Comparison of ENCODE assay signal across 14 cellular contexts in genomic region chr6:30889138-30889885, GRCh38. TPM values are rescaled to one million over a fixed set of nuclear protein-coding genes. Genes with fewer than 3 reads are reported as not detected.
DNase-seq lines count a peak whose midpoint lies in the region; FAIRE-seq and TF ChIP-seq lines count a peak whose summit lies in the region.
"Had no signal": no experiment of that assay in that cellular context is flagged by ENCODE, and none has a peak within 500 bp of the region (broad histone marks: within the 10 kb centered on the region; RNA-seq: fewer than 3 reads in every experiment).

No MANE protein-coding gene starts in this region.

- H3K36me3 ChIP-seq in SJCRH30 (peaks cover 37% of the 10 kb centered on the region), keratinocyte (ENCODE audit: control insufficient read depth in 2 of 2, extremely low read depth in 1 of 2, insufficient read depth in 2 of 2, low read length in 2 of 2) (peaks cover 45 to 48% of the 10 kb centered on the region in 2 experiments)

- TF ChIP-seq POLR2A in H54 (IDR thresholded peaks at IDR 0.05; ENCODE audit: low read depth, low read length): no peak

- H4K20me1 ChIP-seq in keratinocyte (ENCODE audit: control insufficient read depth, extremely low read depth, insufficient read depth, low read length): peaks cover 30% of the 10 kb centered on the region

- H3K4me3 ChIP-seq in SJCRH30 (no peak overlapping the region), keratinocyte (ENCODE audit: control insufficient read depth in 2 of 3, extremely low read depth in 1 of 3, insufficient read depth in 2 of 3, low read depth in 1 of 3, low read length in 3 of 3) (no peak overlapping the region)
- H3K4me3 ChIP-seq: tibial artery had no signal

- H3K9ac ChIP-seq in keratinocyte (ENCODE audit: control insufficient read depth, extremely low read depth, insufficient read depth, low read length): no peak overlapping the region
- H3K9ac ChIP-seq: KMS-11 had no signal

- peaks cover 8% of the 10 kb centered on the region for H3K9me1 ChIP-seq in keratinocyte (ENCODE audit: control insufficient read depth, extremely low read depth, insufficient read depth, low read length)

- H2AFZ ChIP-seq in keratinocyte (ENCODE audit: control insufficient read depth, low read length): no peak overlapping the region

- no peak overlapping the region for H3K4me2 ChIP-seq in keratinocyte (ENCODE audit: control insufficient read depth, extremely low read depth, insufficient read depth, low read depth, low read length)
- H3K4me2 ChIP-seq: KMS-11 had no signal

- FAIRE-seq in keratinocyte (lab: Jason Lieb, UNC) (no peak), H54 (lab: Jason Lieb, UNC) (no peak)

- TF ChIP-seq CTCF in keratinocyte (optimal IDR thresholded peaks at IDR 0.05 in 1 of 3, IDR thresholded peaks at IDR 0.05 in 1 of 3, conservative IDR thresholded peaks at IDR 0.05 in 1 of 3; ENCODE audit: extremely low read depth in 1 of 3, insufficient read depth in 2 of 3, low read length in 3 of 3): no peak

- H3K27ac ChIP-seq in SJCRH30: peak overlapping the region; percentile 46; the same call in 1 of the 2 replicates
- H3K27ac ChIP-seq in keratinocyte (ENCODE audit: control insufficient read depth, insufficient read depth, low read length): peak overlapping the region; percentile 22
- peak overlapping the region; percentile 99 for H3K27ac ChIP-seq in substantia nigra (ENCODE audit: low read depth, low read length, poor library complexity, severe bottlenecking)
- H3K27ac ChIP-seq: C4-2B, KMS-11, tibial artery had no signal

- DNase-seq in SJCRH30 (no peak), keratinocyte (ENCODE audit: low read depth, low spot score) (no peak), substantia nigra (lab: John Stamatoyannopoulos, UW) (no peak), H54 (ENCODE audit: insufficient read length, low spot score) (no peak), NCI-H1092 treated with DMSO at 0.1 percent for 48 hours (lab: John Stamatoyannopoulos, UW) (no peak)
- DNase-seq: NCI-H1436; NCI-H226; stimulated activated CD4-positive, alpha-beta T cell treated with anti-CD3 and anti-CD28 coated beads, Interleukin-1b, Interleukin-23, amount 100 ng/mL, for 48 hours had no signal

- H3K27me3 ChIP-seq in SJCRH30 (no peaks in the 10 kb centered on the region), keratinocyte (ENCODE audit: control insufficient read depth, extremely low read depth, insufficient read depth, low read length) (no peaks in the 10 kb centered on the region)
- H3K27me3 ChIP-seq: tibial artery had no signal

- H3K4me1 ChIP-seq in SJCRH30 (peaks cover 22% of the 10 kb centered on the region), keratinocyte (ENCODE audit: control insufficient read depth, extremely low read depth, insufficient read depth, low read length) (peaks cover 55% of the 10 kb centered on the region)

- H3K9me3 ChIP-seq in SJCRH30 (replicated peaks) (no peaks in the 10 kb centered on the region), keratinocyte (ENCODE audit: control insufficient read depth, low read depth, low read length) (no peaks in the 10 kb centered on the region)
- H3K9me3 ChIP-seq: tibial artery had no signal

- dilution Hi-C loops in keratinocyte (cut with MboI; ENCODE audit: extremely low pct_ligation_motif_present, low sequenced_read_pairs): no loop called here

- peaks cover 86% of the 10 kb centered on the region for H3K79me2 ChIP-seq in keratinocyte (ENCODE audit: control insufficient read depth, insufficient read depth, low read length)

RNA-seq across cellular contexts. Expression of gene DDR1, which starts 5.0 kb away (rescaled TPM):
- 73.2 and 80.9 TPM in 2 replicates for total RNA-seq in SJCRH30 (2014; rRNA removed; shearing (Covaris generic))
- 104 to 178 TPM (median 152 TPM) in 3 replicates for polyA plus RNA-seq in keratinocyte
- polyA plus RNA-seq in keratinocyte (2011; ENCODE audit: low read depth): 28.2 TPM
- 52.6 and 78.8 TPM in 2 replicates for polyA plus RNA-seq in keratinocyte (2011; cell fraction: cytosol; rRNA removed)
- polyA plus RNA-seq in keratinocyte (2011; cell fraction: nucleus; rRNA removed): 361 and 438 TPM in 2 replicates
- polyA plus RNA-seq in keratinocyte (2012; ENCODE audit: low replicate concordance): 113 and 227 TPM in 2 replicates
- polyA minus RNA-seq in keratinocyte: 175 to 367 TPM (median 287 TPM) in 3 replicates
- polyA minus RNA-seq in keratinocyte (2011; cell fraction: cytosol; rRNA and poly(A)+ RNA removed): 399 TPM
- polyA minus RNA-seq in keratinocyte (2011; cell fraction: nucleus; rRNA and poly(A)+ RNA removed): 550 and 554 TPM in 2 replicates

RNA-seq across cellular contexts. Expression of gene GTF2H4, which starts 18.7 kb away (rescaled TPM):
- total RNA-seq in SJCRH30 (2014; rRNA removed; shearing (Covaris generic)): 15.1 and 24.2 TPM in 2 replicates
- 34.2 to 44.0 TPM (median 38.7 TPM) in 3 replicates for polyA plus RNA-seq in keratinocyte
- polyA plus RNA-seq in keratinocyte (2011; ENCODE audit: low read depth): 7.2 TPM
- 24.4 and 25.0 TPM in 2 replicates for polyA plus RNA-seq in keratinocyte (2011; cell fraction: cytosol; rRNA removed)
- polyA plus RNA-seq in keratinocyte (2011; cell fraction: nucleus; rRNA removed): 68.9 and 72.9 TPM in 2 replicates
- 21.9 and 32.3 TPM in 2 replicates for polyA plus RNA-seq in keratinocyte (2012; ENCODE audit: low replicate concordance)
- polyA minus RNA-seq in keratinocyte: 18.1 to 28.5 TPM (median 19.3 TPM) in 3 replicates
- polyA minus RNA-seq in keratinocyte (2011; cell fraction: cytosol; rRNA and poly(A)+ RNA removed): 21.5 TPM
- polyA minus RNA-seq in keratinocyte (2011; cell fraction: nucleus; rRNA and poly(A)+ RNA removed): 22.3 and 29.5 TPM in 2 replicates

RNA-seq across cellular contexts. Expression of gene VARS2, which starts 24.7 kb away (rescaled TPM):
- 21.3 and 23.5 TPM in 2 replicates for total RNA-seq in SJCRH30 (2014; rRNA removed; shearing (Covaris generic))
- polyA plus RNA-seq in keratinocyte: 12.8 to 14.3 TPM (median 13.8 TPM) in 3 replicates
- 5.3 TPM for polyA plus RNA-seq in keratinocyte (2011; ENCODE audit: low read depth)
- polyA plus RNA-seq in keratinocyte (2011; cell fraction: cytosol; rRNA removed): 5.0 and 7.4 TPM in 2 replicates
- polyA plus RNA-seq in keratinocyte (2011; cell fraction: nucleus; rRNA removed): 32.6 and 37.0 TPM in 2 replicates
- 15.4 and 19.5 TPM in 2 replicates for polyA plus RNA-seq in keratinocyte (2012; ENCODE audit: low replicate concordance)
- 17.2 to 22.0 TPM (median 20.2 TPM) in 3 replicates for polyA minus RNA-seq in keratinocyte
- 17.5 TPM for polyA minus RNA-seq in keratinocyte (2011; cell fraction: cytosol; rRNA and poly(A)+ RNA removed)
- polyA minus RNA-seq in keratinocyte (2011; cell fraction: nucleus; rRNA and poly(A)+ RNA removed): 18.7 and 24.1 TPM in 2 replicates

RNA-seq across cellular contexts. Expression of gene SFTA2, which starts 42.7 kb away (rescaled TPM):
- not detected in 2 replicates for total RNA-seq in SJCRH30 (2014; rRNA removed; shearing (Covaris generic))
- polyA plus RNA-seq in keratinocyte: not detected in 3 replicates
- not detected for polyA plus RNA-seq in keratinocyte (2011; ENCODE audit: low read depth)
- not detected in 2 replicates for polyA plus RNA-seq in keratinocyte (2011; cell fraction: cytosol; rRNA removed)
- polyA plus RNA-seq in keratinocyte (2011; cell fraction: nucleus; rRNA removed): not detected in 2 replicates
- polyA plus RNA-seq in keratinocyte (2012; ENCODE audit: low replicate concordance): 0.54 TPM in 1 of 2 replicates, not detected in the other
- 0.43 TPM in 1 of 3 replicates, not detected in the others for polyA minus RNA-seq in keratinocyte
- polyA minus RNA-seq in keratinocyte (2011; cell fraction: cytosol; rRNA and poly(A)+ RNA removed): not detected
- not detected in 2 replicates for polyA minus RNA-seq in keratinocyte (2011; cell fraction: nucleus; rRNA and poly(A)+ RNA removed)
- total RNA-seq: activated CD4-positive, alpha-beta memory T cell treated with anti-CD3 and anti-CD28 coated beads for 36 hours; activated T-helper 2 cell treated with anti-CD3 and anti-CD28 coated beads, Interferon-gamma antibody, Interleukin-2, Interleukin-4, amounts not matched to agents 10 μg/mL and 5 μg/mL and 100 μg/mL, durations not matched to agents 14 hours and 24 hours and 36 hours; dermis blood vessel endothelial cell had no signal

RNA-seq across cellular contexts. Expression of gene MUCL3, which starts 51.5 kb away (rescaled TPM):
- total RNA-seq in SJCRH30 (2014; rRNA removed; shearing (Covaris generic)): not detected in 2 replicates
- 0.05 TPM in 1 of 3 replicates, not detected in the others for polyA plus RNA-seq in keratinocyte
- 0.71 TPM for polyA plus RNA-seq in keratinocyte (2011; ENCODE audit: low read depth)
- 0.03 and 0.04 TPM in 2 replicates for polyA plus RNA-seq in keratinocyte (2011; cell fraction: cytosol; rRNA removed)
- 0.06 and 0.11 TPM in 2 replicates for polyA plus RNA-seq in keratinocyte (2011; cell fraction: nucleus; rRNA removed)
- 0.58 TPM in 1 of 2 replicates, not detected in the other for polyA plus RNA-seq in keratinocyte (2012; ENCODE audit: low replicate concordance)
- polyA minus RNA-seq in keratinocyte: not detected in 3 replicates
- not detected for polyA minus RNA-seq in keratinocyte (2011; cell fraction: cytosol; rRNA and poly(A)+ RNA removed)
- polyA minus RNA-seq in keratinocyte (2011; cell fraction: nucleus; rRNA and poly(A)+ RNA removed): not detected in 2 replicates
- total RNA-seq: activated CD4-positive, alpha-beta memory T cell treated with anti-CD3 and anti-CD28 coated beads for 36 hours; activated T-helper 2 cell treated with anti-CD3 and anti-CD28 coated beads, Interferon-gamma antibody, Interleukin-2, Interleukin-4, amounts not matched to agents 10 μg/mL and 5 μg/mL and 100 μg/mL, durations not matched to agents 14 hours and 24 hours and 36 hours; dermis blood vessel endothelial cell had no signal

Comparison
In these comparisons a context has a peak if more than half of its experiments do, and no peak if none do; other contexts are left out.
1. H3K27ac ChIP-seq: peak in every context shown above with its lines; median percentile 99 in substantia nigra; 46 in SJCRH30; 22 in keratinocyte.